In the genomic region with DNA sequence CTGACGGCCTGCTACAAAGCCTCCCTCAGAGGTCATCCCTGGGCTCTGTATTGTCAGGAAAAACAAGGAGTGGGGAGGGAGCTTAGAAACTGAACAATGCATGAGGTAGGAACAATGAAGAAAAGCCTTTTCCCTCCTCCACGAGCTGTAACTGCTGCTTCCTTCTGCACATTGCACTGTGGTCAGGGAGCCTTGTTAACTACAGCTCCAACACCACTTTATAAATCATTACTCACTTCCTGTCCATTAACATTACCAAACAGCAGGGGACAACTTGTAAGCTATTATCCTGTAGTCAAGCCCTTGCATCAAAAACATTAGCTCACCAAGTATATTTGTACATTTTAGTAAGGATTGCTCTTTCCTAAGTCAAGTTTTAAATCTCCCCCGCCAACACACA, we compare ENCODE assay signal across 8 cellular contexts.
A peak's percentile ranks its signal among the peaks of the same experiment; 100 is the strongest.
DNase-seq lines count a peak whose midpoint lies in the region; ATAC-seq, FAIRE-seq and TF ChIP-seq lines count a peak whose summit lies in the region.

No MANE protein-coding gene starts in this region.

- peak overlapping the region; percentile 41 for H3K4me2 ChIP-seq in keratinocyte (ENCODE audit: control insufficient read depth, extremely low read depth, insufficient read depth, low read depth, low read length)

- TF ChIP-seq CTCF in keratinocyte (optimal IDR thresholded peaks at IDR 0.05 in 1 of 3, IDR thresholded peaks at IDR 0.05 in 1 of 3, conservative IDR thresholded peaks at IDR 0.05 in 1 of 3; ENCODE audit: extremely low read depth in 1 of 3, insufficient read depth in 2 of 3, low read length in 3 of 3) (no peak), vagina (IDR thresholded peaks at IDR 0.05) (no peak)

- DNase-seq in COLO829 (ENCODE audit: low spot score) (peak; percentile 87), LoVo (ENCODE audit: low spot score) (peak; percentile 39), SW480 (ENCODE audit: low spot score) (peak; percentile 69), keratinocyte (ENCODE audit: low read depth, low spot score) (no peak), vagina (ENCODE audit: extremely low spot score in 2 of 2) (no peak)
- DNase-seq in stimulated activated CD4-positive, alpha-beta T cell treated with anti-CD3 and anti-CD28 coated beads, Interleukin-15, amount 100 ng/mL, for 24 hours = no peak

- ATAC-seq in GM21786 (IDR thresholded peaks at IDR 0.05; ENCODE audit: unreplicated experiment) (no peak), GM21528 (IDR thresholded peaks at IDR 0.05; ENCODE audit: low FRiP score, unreplicated experiment) (no peak)

- H3K9me3 ChIP-seq in keratinocyte (ENCODE audit: control insufficient read depth, low read depth, low read length) = no peaks in the 10 kb centered on the region
- no peaks in the 10 kb centered on the region for H3K9me3 ChIP-seq in vagina

- no peak overlapping the region for H3K9ac ChIP-seq in keratinocyte (ENCODE audit: control insufficient read depth, extremely low read depth, insufficient read depth, low read length)

- peak; percentile 94 for FAIRE-seq in keratinocyte (lab: Jason Lieb, UNC)

- dilution Hi-C loops in keratinocyte (cut with MboI; ENCODE audit: extremely low pct_ligation_motif_present, low sequenced_read_pairs) = no loop called here

- H3K79me2 ChIP-seq in keratinocyte (ENCODE audit: control insufficient read depth, insufficient read depth, low read length) = no peaks in the 10 kb centered on the region

- H3K27me3 ChIP-seq in keratinocyte (ENCODE audit: control insufficient read depth, extremely low read depth, insufficient read depth, low read length) = no peaks in the 10 kb centered on the region
- H3K27me3 ChIP-seq in vagina = no peaks in the 10 kb centered on the region

- intact Hi-C loops in vagina (cut with DNase I) = no loop called here

- H3K4me1 ChIP-seq in keratinocyte (ENCODE audit: control insufficient read depth, extremely low read depth, insufficient read depth, low read length) (peaks cover 24% of the 10 kb centered on the region), vagina (no peaks in the 10 kb centered on the region)

- no peaks in the 10 kb centered on the region for H4K20me1 ChIP-seq in keratinocyte (ENCODE audit: control insufficient read depth, extremely low read depth, insufficient read depth, low read length)

- peak overlapping the region; percentile 46 for H2AFZ ChIP-seq in keratinocyte (ENCODE audit: control insufficient read depth, low read length)

- H3K36me3 ChIP-seq in keratinocyte (ENCODE audit: control insufficient read depth in 2 of 2, extremely low read depth in 1 of 2, insufficient read depth in 2 of 2, low read length in 2 of 2) (no peaks in the 10 kb centered on the region), vagina (no peaks in the 10 kb centered on the region)

- H3K9me1 ChIP-seq in keratinocyte (ENCODE audit: control insufficient read depth, extremely low read depth, insufficient read depth, low read length) = no peaks in the 10 kb centered on the region

- H3K27ac ChIP-seq in keratinocyte (ENCODE audit: control insufficient read depth, insufficient read depth, low read length) = no peak overlapping the region
- no peak overlapping the region for H3K27ac ChIP-seq in vagina

- TF ChIP-seq POLR2A in vagina (IDR thresholded peaks at IDR 0.05) = no peak

- H3K4me3 ChIP-seq in keratinocyte (ENCODE audit: control insufficient read depth in 2 of 3, extremely low read depth in 1 of 3, insufficient read depth in 2 of 3, low read depth in 1 of 3, low read length in 3 of 3) (no peak overlapping the region), vagina (no peak overlapping the region)

Comparison
In these comparisons a context has a peak if more than half of its experiments do, and no peak if none do; other contexts are left out.
1. DNase-seq: peak in COLO829 (single experiment), LoVo (single experiment) and SW480 (single experiment); none in keratinocyte (single experiment), stimulated activated CD4-positive, alpha-beta T cell treated with anti-CD3 and anti-CD28 coated beads, Interleukin-15, amount 100 ng/mL, for 24 hours (single experiment) and vagina (0 of 2).